Comparison of ENCODE assay signal across 28 cellular contexts in genomic region chr5:137867664-137868063, GRCh38. TPM values are rescaled to one million over a fixed set of nuclear protein-coding genes. Genes with fewer than 3 reads are reported as not detected.
DNase-seq lines count a peak whose midpoint lies in the region; ATAC-seq, FAIRE-seq and TF ChIP-seq lines count a peak whose summit lies in the region.
"Had no signal": no experiment of that assay in that cellular context is flagged by ENCODE, and none has a peak within 500 bp of the region (broad histone marks: within the 10 kb centered on the region; RNA-seq: fewer than 3 reads in every experiment).

Gene MYOT (plus strand): TSS chr5:137867860. CDS start chr5:137870652, 2,792 bp downstream.

- H4K8ac ChIP-seq in H1 (ENCODE audit: extremely low read depth, insufficient read depth, low read length): no peak within 1 kb of the TSS

- no peaks in the 10 kb centered on the region for H3K23me2 ChIP-seq in H1 (ENCODE audit: low read depth, low read length)

- H3K9me3 ChIP-seq in H1 (ENCODE audit: insufficient read depth in 2 of 2, low read depth in 1 of 2, low read length in 1 of 2) (no peaks in the 10 kb centered on the region), tibial nerve (no peaks in the 10 kb centered on the region)
- H3K9me3 ChIP-seq: BE2C, spleen, suprapubic skin, uterus had no signal

- no peak within 1 kb of the TSS for H2BK120ac ChIP-seq in H1 (replicated peaks; ENCODE audit: low read depth, low read length)

- no peak within 1 kb of the TSS for H3K14ac ChIP-seq in H1 (ENCODE audit: insufficient read length)

- TF ChIP-seq POLR2A in H1 (IDR thresholded peaks at IDR 0.05; ENCODE audit: control extremely low read depth in 1 of 2, low read depth in 2 of 2, low read length in 2 of 2) (no peak), tibial nerve (IDR thresholded peaks at IDR 0.05) (no peak)

- no peak for TF ChIP-seq CTCF in H1 (IDR thresholded peaks at IDR 0.05; ENCODE audit: control extremely low read depth in 1 of 3, insufficient read depth in 1 of 3, low read depth in 1 of 3, low read length in 3 of 3)
- TF ChIP-seq CTCF in tibial nerve (IDR thresholded peaks at IDR 0.05): no peak

- H2BK20ac ChIP-seq in H1 (ENCODE audit: low read length): no peak within 1 kb of the TSS

- H3K79me2 ChIP-seq in H1 (ENCODE audit: control insufficient read depth in 1 of 2, insufficient read depth in 2 of 2, low read length in 2 of 2): no peaks in the 10 kb centered on the region

- H2BK15ac ChIP-seq in H1 (ENCODE audit: low read length): no peak within 1 kb of the TSS

- H3K23ac ChIP-seq in H1 (ENCODE audit: insufficient read length): no peak within 1 kb of the TSS

- ATAC-seq in Right ventricle myocardium inferior: no peak
- no peak for ATAC-seq in left ventricle myocardium superior
- ATAC-seq in HG02642 (IDR thresholded peaks at IDR 0.05; ENCODE audit: poor library complexity, unreplicated experiment): no peak
- ATAC-seq in HG03045 (IDR thresholded peaks at IDR 0.05; ENCODE audit: unreplicated experiment): no peak
- ATAC-seq: activated T-helper 17 cell treated with anti-CD3 and anti-CD28 coated beads, Interleukin-2, amount 50 U/mL, for 72 hours; stimulated activated effector memory CD8-positive, alpha-beta T cell treated with anti-CD3 and anti-CD28 coated beads, Interleukin-12 subunit alpha, Interleukin-12 subunit beta, amount 100 ng/mL, for 72 hours had no signal

- H3K27me3 ChIP-seq in H1 (replicated peaks in 1 of 4; ENCODE audit: control insufficient read depth in 3 of 4, extremely low read depth in 1 of 4, insufficient read depth in 3 of 4, low read length in 3 of 4): no peaks in the 10 kb centered on the region
- no peaks in the 10 kb centered on the region for H3K27me3 ChIP-seq in tibial nerve
- H3K27me3 ChIP-seq: BE2C, spleen, suprapubic skin, uterus had no signal

- H4K20me1 ChIP-seq in H1 (replicated peaks in 1 of 2; ENCODE audit: control insufficient read depth in 1 of 2, insufficient read depth in 2 of 2, low read length in 2 of 2): no peaks in the 10 kb centered on the region

- no peak within 1 kb of the TSS for H4K5ac ChIP-seq in H1 (ENCODE audit: insufficient read length, low read depth, low read length)

- no peak within 1 kb of the TSS for H2AFZ ChIP-seq in H1 (ENCODE audit: low read length)

- POLR2A ChIA-PET in H1 (lab: Charles Lee; ENCODE audit: partially characterized antibody): no interaction called here

- no peak within 1 kb of the TSS for H3K4ac ChIP-seq in H1 (replicated peaks; ENCODE audit: insufficient read length, low read depth, low read length)

- 88% methylated on average over 3 of the region's 3 CpGs; no CpG with 5 or more reads in 1 of the 2 experiments for WGBS in H1 (ENCODE audit: extremely low coverage in 1 of 2, insufficient coverage in 1 of 2, insufficient read length in 1 of 2, insufficient replicate concordance in 2 of 2, low coverage in 1 of 2, low lambda C conversion rate in 2 of 2, missing lambda C conversion rate in 1 of 2), 2 experiments
- 49 to 56% methylated on average over 3 of the region's 3 CpGs for WGBS in tibial nerve, 2 donors

- no peak within 1 kb of the TSS for H3K9ac ChIP-seq in H1 (replicated peaks in 1 of 4; ENCODE audit: extremely low read depth in 1 of 4, low read depth in 3 of 4, low read length in 3 of 4)

- no peak for TF ChIP-seq EP300 in H1 (IDR thresholded peaks at IDR 0.05; ENCODE audit: borderline replicate concordance in 1 of 2, low read depth in 2 of 2, low read length in 2 of 2)
- no peak for TF ChIP-seq EP300 in tibial nerve (IDR thresholded peaks at IDR 0.05)

- no peak within 1 kb of the TSS for H4K91ac ChIP-seq in H1 (replicated peaks; ENCODE audit: insufficient read length, low read length)

- no peak within 1 kb of the TSS for H2AK5ac ChIP-seq in H1 (ENCODE audit: low read depth, low read length)

- DNase-seq in Right ventricle myocardium inferior (ENCODE audit: missing footprints) (no peak), left ventricle myocardium superior (no peak), H1 (ENCODE audit: low read depth in 1 of 2, low spot score in 2 of 2) (no peak), myocyte (ENCODE audit: low read depth) (peak; percentile 13), tibial nerve (ENCODE audit: low spot score in 2 of 2) (no peak), LoVo (ENCODE audit: low spot score) (no peak)
- DNase-seq: activated CD4-positive, alpha-beta T cell treated with anti-CD3 and anti-CD28 coated beads, Interleukin-2, amount 50 U/mL, for 4 hours; aorta; BE2C; caudate nucleus; dermis blood vessel endothelial cell; DMS79; H9; NCI-H1436 treated with DMSO at 0.1 percent for 48 hours; NCI-H2171; NCI-H526; RPMI8226; spleen; stimulated activated CD4-positive, alpha-beta T cell treated with anti-CD3 and anti-CD28 coated beads, Interleukin-2, amount 100 ng/mL, for 48 hours; uterus had no signal

- peak; percentile 19 for FAIRE-seq in H1 (lab: Jason Lieb, UNC)

- H3K4me2 ChIP-seq in H1 (ENCODE audit: insufficient read depth in 1 of 2, low read depth in 2 of 2, low read length in 2 of 2): no peak within 1 kb of the TSS

- H3K36me3 ChIP-seq in H1 (ENCODE audit: control insufficient read depth in 2 of 4, insufficient read depth in 4 of 4, low read length in 3 of 4) (no peaks in the 10 kb centered on the region), tibial nerve (no peaks in the 10 kb centered on the region)
- H3K36me3 ChIP-seq: BE2C, spleen, suprapubic skin, uterus had no signal

- H3K56ac ChIP-seq in H1 (replicated peaks; ENCODE audit: insufficient read length, low read depth, low read length): no peak within 1 kb of the TSS

- no peak within 1 kb of the TSS for H3K18ac ChIP-seq in H1 (ENCODE audit: extremely low read depth, low read length)

- H2BK12ac ChIP-seq in H1 (ENCODE audit: low read depth, low read length): no peak within 1 kb of the TSS

- H3K4me1 ChIP-seq in H1 (replicated peaks in 1 of 4; ENCODE audit: control insufficient read depth in 3 of 4, insufficient read depth in 4 of 4, low read length in 3 of 4) (no peaks in the 10 kb centered on the region; a peak in 1 of 7 replicates), tibial nerve (no peaks in the 10 kb centered on the region)
- H3K4me1 ChIP-seq: BE2C, spleen, suprapubic skin, uterus had no signal

- H2BK5ac ChIP-seq in H1 (ENCODE audit: low read depth, low read length): no peak within 1 kb of the TSS

- CTCF ChIA-PET in H1 (lab: Charles Lee; ENCODE audit: partially characterized antibody): interaction anchor here (1.1 kb wide), 1 partner anchor 12 kb away, joined by 3 read pairs; no protein-coding TSS in a partner anchor

- H3K79me1 ChIP-seq in H1 (ENCODE audit: low read depth, low read length): no peaks in the 10 kb centered on the region

- H3K4me3 ChIP-seq in H1 (ENCODE audit: extremely low read depth in 1 of 4, insufficient read depth in 2 of 4, low read depth in 3 of 4, low read length in 4 of 4): no peak within 1 kb of the TSS
- no peak within 1 kb of the TSS for H3K4me3 ChIP-seq in tibial nerve
- H3K4me3 ChIP-seq: spleen, suprapubic skin, uterus had no signal

- intact Hi-C loops in Right ventricle myocardium inferior (cut with DNase I) (no loop called here), left ventricle myocardium superior (cut with micrococcal nuclease) (no loop called here)

- TF ChIP-seq RAD21 in H1 (IDR thresholded peaks at IDR 0.05 in 1 of 2, conservative IDR thresholded peaks at IDR 0.05 in 1 of 2; ENCODE audit: low read depth in 2 of 2, low read length in 2 of 2): no peak

- H3K27ac ChIP-seq in H1 (ENCODE audit: low read depth, low read length) (no peak within 1 kb of the TSS), tibial nerve (no peak within 1 kb of the TSS)
- H3K27ac ChIP-seq: spleen, suprapubic skin, uterus, VCaP had no signal

TF ChIP-seq in H1, 55 proteins besides CTCF, POLR2A, EP300 and RAD21:
- TF ChIP-seq CREB1 (IDR thresholded peaks at IDR 0.05) (no peak), SP1 (IDR thresholded peaks at IDR 0.05; ENCODE audit: low read depth, low read length) (no peak), FOSL1 (IDR thresholded peaks at IDR 0.05; ENCODE audit: insufficient read depth, low read depth, low read length) (no peak)

RNA-seq across cellular contexts. Expression of gene MYOT, which starts in this region (rescaled TPM):
- total RNA-seq in Right ventricle myocardium inferior (22.4 TPM), left ventricle myocardium superior (8.7 TPM), myocyte (1.7 and 23.8 TPM in 2 replicates), tibial nerve (10 to 100 TPM; 16.1 to 52.0 (median 24.3) TPM)
- total RNA-seq in H1 (2021; fragmentation: NEBNext Ultra II Directional; extraction: Animal tissue kit (Norgen Biotek cat#: 25700)): not detected in 2 replicates
- polyA plus RNA-seq in H1 (2011; rRNA removed): not detected in 2 replicates
- polyA plus RNA-seq in H1 (2011; cell fraction: cytosol; rRNA removed): not detected
- polyA plus RNA-seq in H1 (2011; cell fraction: nucleus; rRNA removed): not detected
- polyA plus RNA-seq in H1 (2012, experiment 1 of 2): not detected in 4 replicates
- not detected for polyA plus RNA-seq in H1 (2012, experiment 2 of 2)
- not detected for polyA plus RNA-seq in H1 (2013, experiment 1 of 2)
- not detected for polyA plus RNA-seq in H1 (2013, experiment 2 of 2)
- polyA minus RNA-seq in H1 (2011; rRNA and poly(A)+ RNA removed): not detected in 2 replicates
- not detected for polyA minus RNA-seq in H1 (2011; cell fraction: cytosol; rRNA and poly(A)+ RNA removed)
- polyA minus RNA-seq in H1 (2011; cell fraction: nucleus; rRNA and poly(A)+ RNA removed): not detected
- polyA plus RNA-seq in myocyte (2012): 1.00 TPM
- total RNA-seq: activated T-helper 17 cell treated with anti-CD3 and anti-CD28 coated beads, Interleukin-2, amount 50 U/mL, for 72 hours; dermis blood vessel endothelial cell; H9; kidney epithelial cell; lung microvascular endothelial cell had no signal
